In genomic region chr1:195909061-195909460, GRCh38 we compare ENCODE assay signal across 19 cellular contexts.
"Had no signal": no experiment of that assay in that cellular context is flagged by ENCODE, and none has a peak within 500 bp of the region (broad histone marks: within the 10 kb centered on the region; RNA-seq: fewer than 3 reads in every experiment).

No MANE protein-coding gene starts in this region.

- ATAC-seq: activated T-helper 17 cell treated with anti-CD3 and anti-CD28 coated beads, Interleukin-2, amount 50 U/mL, for 72 hours; left lobe of liver had no signal

- H3K9me3 Mint-ChIP-seq: activated B cell treated with CpG ODN at 0.5 μM for 24 hours; activated CD4-positive, alpha-beta memory T cell treated with anti-CD3 and anti-CD28 coated beads, Interleukin-2, amount 10 ng/mL, durations not matched to agents 7 days and 5 days; activated T-helper 17 cell treated with anti-CD3 and anti-CD28 coated beads, Interleukin-2, amount 50 U/mL, for 72 hours; nephron; stimulated activated naive CD8-positive, alpha-beta T cell treated with anti-CD3 and anti-CD28 coated beads, Interleukin-15, Interleukin-2, amounts not matched to agents 100 ng/mL and 50 ng/mL, for 24 hours had no signal

- H3K4me1 Mint-ChIP-seq: activated B cell treated with CpG ODN at 0.5 μM for 24 hours; activated CD4-positive, alpha-beta memory T cell treated with anti-CD3 and anti-CD28 coated beads, Interleukin-2, amount 10 ng/mL, durations not matched to agents 7 days and 5 days; activated naive CD8-positive, alpha-beta T cell treated with anti-CD3 and anti-CD28 coated beads for 36 hours; activated T-helper 17 cell treated with anti-CD3 and anti-CD28 coated beads, Interleukin-2, amount 50 U/mL, for 72 hours; nephron had no signal

- H3K4me1 ChIP-seq: tibial nerve had no signal

- H3K36me3 Mint-ChIP-seq: activated naive CD8-positive, alpha-beta T cell treated with anti-CD3 and anti-CD28 coated beads for 36 hours had no signal

- H3K36me3 ChIP-seq: tibial nerve had no signal

- H3K4me3 Mint-ChIP-seq: activated B cell treated with CpG ODN at 0.5 μM for 24 hours; activated CD4-positive, alpha-beta memory T cell treated with anti-CD3 and anti-CD28 coated beads, Interleukin-2, amount 10 ng/mL, durations not matched to agents 7 days and 5 days; activated naive CD8-positive, alpha-beta T cell treated with anti-CD3 and anti-CD28 coated beads for 36 hours; activated T-helper 17 cell treated with anti-CD3 and anti-CD28 coated beads, Interleukin-2, amount 50 U/mL, for 72 hours; nephron; stimulated activated naive CD8-positive, alpha-beta T cell treated with anti-CD3 and anti-CD28 coated beads, Interleukin-15, Interleukin-2, amounts not matched to agents 100 ng/mL and 50 ng/mL, for 24 hours had no signal

- H3K27me3 ChIP-seq: tibial nerve had no signal

- H3K4me3 ChIP-seq: tibial nerve had no signal

- H3K27ac Mint-ChIP-seq: activated B cell treated with CpG ODN at 0.5 μM for 24 hours; activated CD4-positive, alpha-beta memory T cell treated with anti-CD3 and anti-CD28 coated beads, Interleukin-2, amount 10 ng/mL, durations not matched to agents 7 days and 5 days; activated naive CD8-positive, alpha-beta T cell treated with anti-CD3 and anti-CD28 coated beads for 36 hours; activated T-helper 17 cell treated with anti-CD3 and anti-CD28 coated beads, Interleukin-2, amount 50 U/mL, for 72 hours; nephron; stimulated activated naive CD8-positive, alpha-beta T cell treated with anti-CD3 and anti-CD28 coated beads, Interleukin-15, Interleukin-2, amounts not matched to agents 100 ng/mL and 50 ng/mL, for 24 hours had no signal

- H3K27me3 Mint-ChIP-seq: activated B cell treated with CpG ODN at 0.5 μM for 24 hours; activated CD4-positive, alpha-beta memory T cell treated with anti-CD3 and anti-CD28 coated beads, Interleukin-2, amount 10 ng/mL, durations not matched to agents 7 days and 5 days; activated naive CD8-positive, alpha-beta T cell treated with anti-CD3 and anti-CD28 coated beads for 36 hours; activated T-helper 17 cell treated with anti-CD3 and anti-CD28 coated beads, Interleukin-2, amount 50 U/mL, for 72 hours; stimulated activated naive CD8-positive, alpha-beta T cell treated with anti-CD3 and anti-CD28 coated beads, Interleukin-15, Interleukin-2, amounts not matched to agents 100 ng/mL and 50 ng/mL, for 24 hours had no signal

- H3K9me3 ChIP-seq: tibial nerve had no signal

- H3K27ac ChIP-seq: tibial nerve had no signal

- DNase-seq: activated B cell treated with CpG ODN at 0.5 μM for 24 hours; activated CD4-positive, alpha-beta memory T cell treated with anti-CD3 and anti-CD28 coated beads, Interleukin-2, amount 10 ng/mL, durations not matched to agents 7 days and 5 days; activated CD4-positive, alpha-beta T cell treated with anti-CD3 and anti-CD28 coated beads for 4 hours; activated naive CD4-positive, alpha-beta T cell; activated naive CD8-positive, alpha-beta T cell treated with anti-CD3 and anti-CD28 coated beads for 36 hours; activated T-cell treated with anti-CD3 and anti-CD28 coated beads, Interleukin-2, amount 50 U/mL, for 1 hour; amygdala; caudate nucleus; glutamatergic neuron; hypothalamus; kidney; midbrain; retina; stimulated activated CD4-positive, alpha-beta T cell treated with anti-CD3 and anti-CD28 coated beads, Interleukin-2, amount 100 ng/mL, for 24 hours had no signal
